ENCODE assay signal across 8 cellular contexts in the genomic region with DNA sequence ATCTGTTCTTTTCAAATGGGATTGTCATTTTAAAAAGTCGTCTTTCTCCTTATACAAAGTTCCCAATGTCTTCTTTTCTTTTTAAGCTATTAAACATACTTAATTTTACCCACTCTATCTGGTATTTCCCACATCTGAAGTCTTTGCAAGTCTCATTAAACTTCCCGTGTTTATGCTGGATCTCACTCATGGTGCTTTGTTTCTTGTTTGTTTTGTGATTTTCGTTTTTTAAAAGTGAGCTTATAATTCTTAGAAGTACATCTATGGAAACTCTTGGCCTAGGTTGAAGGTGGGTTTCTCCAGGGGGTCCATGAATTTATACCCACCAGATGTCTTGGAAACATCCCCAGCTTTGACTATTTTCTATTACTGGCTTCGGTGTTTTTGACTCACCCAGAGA.
"Had no signal": no experiment of that assay in that cellular context is flagged by ENCODE, and none has a peak within 500 bp of the region (broad histone marks: within the 10 kb centered on the region; RNA-seq: fewer than 3 reads in every experiment).

No MANE protein-coding gene starts in this region.

- H3K4me2 ChIP-seq: KMS-11 had no signal

- H3K9ac ChIP-seq: KMS-11 had no signal

- H3K4me3 Mint-ChIP-seq: IgD-negative memory B cell had no signal

- FAIRE-seq: HepG2, HTR-8/SVneo had no signal

- DNase-seq: IMR-90, KBM-7, KG1 had no signal

- H3K27ac ChIP-seq: HL-60, KMS-11 had no signal

- ATAC-seq: HepG2 had no signal

- H3K27me3 Mint-ChIP-seq: IgD-negative memory B cell had no signal
